8 cellular contexts compared by ENCODE assay signal in genomic region chr19:393560-393959, GRCh38. TPM values are rescaled to one million over a fixed set of nuclear protein-coding genes. Genes with fewer than 3 reads are reported as not detected.
DNase-seq lines count a peak whose midpoint lies in the region; ATAC-seq and TF ChIP-seq lines count a peak whose summit lies in the region.
"Not testable (repeated sequence)": the region's sequence is repeated elsewhere in the genome, so short reads cannot be mapped to it uniquely, and the experiment has no call there.
"Had no signal": no experiment of that assay in that cellular context is flagged by ENCODE, and none has a peak within 500 bp of the region (broad histone marks: within the 10 kb centered on the region; RNA-seq: fewer than 3 reads in every experiment).

No MANE protein-coding gene starts in this region.

- not testable (repeated sequence) for H3K27ac ChIP-seq in neural progenitor cell

- CTCF ChIA-PET in activated CD4-positive, alpha-beta memory T cell treated with anti-CD3 and anti-CD28 coated beads for 36 hours (lab: Charles Lee) = not testable (repeated sequence)

- not testable (repeated sequence) for H3K79me2 ChIP-seq in neural progenitor cell (ENCODE audit: low read depth)

- H3K27me3 ChIP-seq in neural progenitor cell = not testable (repeated sequence)

- not testable (repeated sequence) for H3K36me3 ChIP-seq in neural progenitor cell

- H3K4me2 ChIP-seq in neural progenitor cell = not testable (repeated sequence)

- H3K4me3 ChIP-seq in neural progenitor cell = not testable (repeated sequence)

- TF ChIP-seq CTCF in chondrocyte (IDR thresholded peaks at IDR 0.05); neural progenitor cell (IDR thresholded peaks at IDR 0.05): not testable (repeated sequence)

- peaks cover 30% of the 10 kb centered on the region for H3K9me3 Mint-ChIP-seq in T-helper 2 cell treated with Interferon-gamma antibody and Interleukin-4, amounts not matched to agents 5 μg/mL and 100 μg/mL, for 36 hours
- peaks cover 14% of the 10 kb centered on the region for H3K9me3 Mint-ChIP-seq in activated CD4-positive, alpha-beta memory T cell treated with anti-CD3 and anti-CD28 coated beads for 36 hours
- H3K9me3 Mint-ChIP-seq in activated T-cell treated with anti-CD3 and anti-CD28 coated beads, Interleukin-2, amount 50 U/mL, for 72 hours = peaks cover 15 to 22% of the 10 kb centered on the region in 2 donors
- H3K9me3 Mint-ChIP-seq in activated naive CD8-positive, alpha-beta T cell (ENCODE audit: low read depth); chondrocyte (ENCODE audit: low read depth): not testable (repeated sequence)
- peaks cover 33% of the 10 kb centered on the region for H3K9me3 Mint-ChIP-seq in neural progenitor cell
- H3K9me3 Mint-ChIP-seq in stimulated activated naive B cell treated with anti-CD40 and anti-IgM and Interleukin-4, amounts not matched to agents 10 μg/mL and 1 μg/mL and 100 μg/mL, for 72 hours = peaks cover 17 to 21% of the 10 kb centered on the region in 2 donors

- H3K36me3 Mint-ChIP-seq in T-helper 2 cell treated with Interferon-gamma antibody and Interleukin-4, amounts not matched to agents 5 μg/mL and 100 μg/mL, for 36 hours (ENCODE audit: low read depth); activated CD4-positive, alpha-beta memory T cell treated with anti-CD3 and anti-CD28 coated beads for 36 hours; activated naive CD8-positive, alpha-beta T cell; chondrocyte (ENCODE audit: low read depth); neural progenitor cell: not testable (repeated sequence)
- peaks cover 16 to 24% of the 10 kb centered on the region in 2 donors for H3K36me3 Mint-ChIP-seq in activated T-cell treated with anti-CD3 and anti-CD28 coated beads, Interleukin-2, amount 50 U/mL, for 72 hours (ENCODE audit: insufficient read depth in 2 of 2)
- peaks cover 5 to 12% of the 10 kb centered on the region in 2 donors for H3K36me3 Mint-ChIP-seq in stimulated activated naive B cell treated with anti-CD40 and anti-IgM and Interleukin-4, amounts not matched to agents 10 μg/mL and 1 μg/mL and 100 μg/mL, for 72 hours

- not testable (repeated sequence) for H3K9ac ChIP-seq in neural progenitor cell

- not testable (repeated sequence) for H3K9me3 ChIP-seq in neural progenitor cell (ENCODE audit: low read depth)

- H3K27me3 Mint-ChIP-seq in T-helper 2 cell treated with Interferon-gamma antibody and Interleukin-4, amounts not matched to agents 5 μg/mL and 100 μg/mL, for 36 hours (ENCODE audit: low read depth); activated CD4-positive, alpha-beta memory T cell treated with anti-CD3 and anti-CD28 coated beads for 36 hours; activated T-cell treated with anti-CD3 and anti-CD28 coated beads, Interleukin-2, amount 50 U/mL, for 72 hours (ENCODE audit: low read depth); activated naive CD8-positive, alpha-beta T cell; chondrocyte (ENCODE audit: low read depth): not testable (repeated sequence)
- H3K27me3 Mint-ChIP-seq in neural progenitor cell (ENCODE audit: insufficient read depth, low read depth) = peaks cover 16% of the 10 kb centered on the region
- peaks cover 15 to 17% of the 10 kb centered on the region in 2 donors for H3K27me3 Mint-ChIP-seq in stimulated activated naive B cell treated with anti-CD40 and anti-IgM and Interleukin-4, amounts not matched to agents 10 μg/mL and 1 μg/mL and 100 μg/mL, for 72 hours

- not testable (repeated sequence) for DNase-seq in T-helper 2 cell treated with Interferon-gamma antibody and Interleukin-4, amounts not matched to agents 5 μg/mL and 100 μg/mL, for 36 hours (ENCODE audit: low spot score); activated CD4-positive, alpha-beta memory T cell treated with anti-CD3 and anti-CD28 coated beads for 36 hours; activated T-cell treated with anti-CD3 and anti-CD28 coated beads, Interleukin-2, amount 50 U/mL, for 72 hours; chondrocyte (ENCODE audit: low spot score); neural progenitor cell (ENCODE audit: low spot score); stimulated activated naive B cell treated with anti-CD40 and anti-IgM and Interleukin-4, amounts not matched to agents 10 μg/mL and 1 μg/mL and 100 μg/mL, for 72 hours

- not testable (repeated sequence) for ATAC-seq in activated T-cell treated with anti-CD3 and anti-CD28 coated beads, Interleukin-2, amount 50 U/mL, for 72 hours (replicated peaks in 1 of 2); stimulated activated naive B cell treated with anti-CD40 and anti-IgM and Interleukin-4, amounts not matched to agents 10 μg/mL and 1 μg/mL and 100 μg/mL, for 72 hours (replicated peaks)

- intact Hi-C loops in activated CD4-positive, alpha-beta memory T cell treated with anti-CD3 and anti-CD28 coated beads for 36 hours (cut with micrococcal nuclease) = not testable (repeated sequence)

- not testable (repeated sequence) for H4K20me1 ChIP-seq in neural progenitor cell (ENCODE audit: low read depth)

- H2AFZ ChIP-seq in neural progenitor cell (replicated peaks) = not testable (repeated sequence)

- H3K27ac Mint-ChIP-seq in T-helper 2 cell treated with Interferon-gamma antibody and Interleukin-4, amounts not matched to agents 5 μg/mL and 100 μg/mL, for 36 hours = peak overlapping the region; percentile 86
- peak overlapping the region; percentile 51 for H3K27ac Mint-ChIP-seq in activated CD4-positive, alpha-beta memory T cell treated with anti-CD3 and anti-CD28 coated beads for 36 hours
- peak overlapping the region; percentile 45 for H3K27ac Mint-ChIP-seq in activated T-cell treated with anti-CD3 and anti-CD28 coated beads, Interleukin-2, amount 50 U/mL, for 72 hours
- peak overlapping the region; percentile 54 for H3K27ac Mint-ChIP-seq in activated naive CD8-positive, alpha-beta T cell
- H3K27ac Mint-ChIP-seq in chondrocyte (ENCODE audit: unreplicated experiment) = peak overlapping the region; percentile 69
- H3K27ac Mint-ChIP-seq in neural progenitor cell = not testable (repeated sequence)
- peak overlapping the region; percentile 86 for H3K27ac Mint-ChIP-seq in stimulated activated naive B cell treated with anti-CD40 and anti-IgM and Interleukin-4, amounts not matched to agents 10 μg/mL and 1 μg/mL and 100 μg/mL, for 72 hours

- POLR2A ChIA-PET in activated CD4-positive, alpha-beta memory T cell treated with anti-CD3 and anti-CD28 coated beads for 36 hours (lab: Charles Lee) = not testable (repeated sequence)

- H3K4me1 Mint-ChIP-seq in T-helper 2 cell treated with Interferon-gamma antibody and Interleukin-4, amounts not matched to agents 5 μg/mL and 100 μg/mL, for 36 hours (ENCODE audit: low read depth); activated CD4-positive, alpha-beta memory T cell treated with anti-CD3 and anti-CD28 coated beads for 36 hours (ENCODE audit: low read depth); activated naive CD8-positive, alpha-beta T cell (ENCODE audit: low read depth); chondrocyte (ENCODE audit: low read depth); stimulated activated naive B cell treated with anti-CD40 and anti-IgM and Interleukin-4, amounts not matched to agents 10 μg/mL and 1 μg/mL and 100 μg/mL, for 72 hours: not testable (repeated sequence)
- H3K4me1 Mint-ChIP-seq in activated T-cell treated with anti-CD3 and anti-CD28 coated beads, Interleukin-2, amount 50 U/mL, for 72 hours (ENCODE audit: low read depth) = peaks cover 20% of the 10 kb centered on the region
- H3K4me1 Mint-ChIP-seq in neural progenitor cell = peaks cover 16% of the 10 kb centered on the region

- not testable (repeated sequence) for H3F3A ChIP-seq in neural progenitor cell (ENCODE audit: low read depth)

- H3K4me3 Mint-ChIP-seq in T-helper 2 cell treated with Interferon-gamma antibody and Interleukin-4, amounts not matched to agents 5 μg/mL and 100 μg/mL, for 36 hours = peak overlapping the region; percentile 13
- peak overlapping the region; percentile 29 for H3K4me3 Mint-ChIP-seq in activated CD4-positive, alpha-beta memory T cell treated with anti-CD3 and anti-CD28 coated beads for 36 hours
- not testable (repeated sequence) for H3K4me3 Mint-ChIP-seq in activated T-cell treated with anti-CD3 and anti-CD28 coated beads, Interleukin-2, amount 50 U/mL, for 72 hours; activated naive CD8-positive, alpha-beta T cell; chondrocyte (ENCODE audit: unreplicated experiment)
- peak overlapping the region; percentile 60 for H3K4me3 Mint-ChIP-seq in neural progenitor cell
- peak overlapping the region; percentile 48 to 57 for H3K4me3 Mint-ChIP-seq in stimulated activated naive B cell treated with anti-CD40 and anti-IgM and Interleukin-4, amounts not matched to agents 10 μg/mL and 1 μg/mL and 100 μg/mL, for 72 hours

- H3K4me1 ChIP-seq in neural progenitor cell = not testable (repeated sequence)

RNA-seq across cellular contexts. Expression of gene C2CD4C, which starts 15.4 kb away (rescaled TPM):
- under 1 TPM; 0.33 to 0.44 TPM for total RNA-seq in activated CD4-positive, alpha-beta memory T cell treated with anti-CD3 and anti-CD28 coated beads for 36 hours
- total RNA-seq in activated T-cell treated with anti-CD3 and anti-CD28 coated beads, Interleukin-2, amount 50 U/mL, for 72 hours = under 1 TPM; 0.77 to 0.97 TPM
- total RNA-seq in chondrocyte (1.1 to 1.4 TPM (median 1.4 TPM) in 3 replicates), neural progenitor cell (ENCODE audit: low replicate concordance) (2.3 and 18.6 TPM in 2 replicates)
- total RNA-seq: CD8-positive, alpha-beta T cell had no signal

RNA-seq across cellular contexts. Expression of gene MIER2, which starts 49.0 kb away (rescaled TPM):
- 10 to 100 TPM; 22.1 to 23.1 TPM for total RNA-seq in activated CD4-positive, alpha-beta memory T cell treated with anti-CD3 and anti-CD28 coated beads for 36 hours
- 10 to 100 TPM; 25.8 to 29.0 TPM for total RNA-seq in activated T-cell treated with anti-CD3 and anti-CD28 coated beads, Interleukin-2, amount 50 U/mL, for 72 hours
- total RNA-seq in chondrocyte (40.2 to 44.5 TPM (median 42.4 TPM) in 3 replicates), neural progenitor cell (ENCODE audit: low replicate concordance) (12.9 and 20.6 TPM in 2 replicates)
